In genomic region chr10:119120413-119120867, GRCh38 we compare ENCODE assay signal across 8 cellular contexts. TPM values are rescaled to one million over a fixed set of nuclear protein-coding genes. Genes with fewer than 3 reads are reported as not detected.
DNase-seq lines count a peak whose midpoint lies in the region; ATAC-seq, FAIRE-seq and TF ChIP-seq lines count a peak whose summit lies in the region.

No MANE protein-coding gene starts in this region.

- H3K27me3 ChIP-seq in esophagus muscularis mucosa (no peaks in the 10 kb centered on the region), A673 (replicated peaks; ENCODE audit: insufficient read depth, low read depth, low read length, poor library complexity) (no peaks in the 10 kb centered on the region)

- peaks cover 0 to 72% (median 31%) of the 10 kb centered on the region in 3 donors for H3K36me3 Mint-ChIP-seq in naive thymus-derived CD8-positive, alpha-beta T cell

- no peak for FAIRE-seq in D721Med (lab: Jason Lieb, UNC)

- no peaks in the 10 kb centered on the region for H3K27me3 Mint-ChIP-seq in naive thymus-derived CD8-positive, alpha-beta T cell

- CTCF ChIA-PET in A673 (lab: Charles Lee), result no interaction called here

- ATAC-seq in GM21360 (IDR thresholded peaks at IDR 0.05; ENCODE audit: unreplicated experiment) (peak; percentile 87), HG03520 (IDR thresholded peaks at IDR 0.05; ENCODE audit: unreplicated experiment) (peak; percentile 88)
- ATAC-seq in naive thymus-derived CD8-positive, alpha-beta T cell, result no peak

- intact Hi-C loops in esophagus muscularis mucosa (cut with DNase I), result no loop called here
- intact Hi-C loops in A673 (cut with micrococcal nuclease; ENCODE audit: unreplicated experiment), result no loop called here

- POLR2A ChIA-PET in naive thymus-derived CD8-positive, alpha-beta T cell (lab: Charles Lee), result no interaction called here
- POLR2A ChIA-PET in A673 (lab: Charles Lee; ENCODE audit: low non-redundant PET), result no interaction called here

- BruUV-seq in A673 (replicated peaks; lab: Mats Ljungman, UMichigan), result no TSS peak

- peaks cover 16 to 98% (median 76%) of the 10 kb centered on the region in 4 donors for H3K36me3 ChIP-seq in esophagus muscularis mucosa
- peaks cover 31% of the 10 kb centered on the region for H3K36me3 ChIP-seq in A673 (ENCODE audit: insufficient read depth, low read length, poor library complexity, severe bottlenecking)

- no peak for TF ChIP-seq EP300 in esophagus muscularis mucosa (IDR thresholded peaks at IDR 0.05)

- H3K9me3 ChIP-seq in esophagus muscularis mucosa (no peaks in the 10 kb centered on the region), A673 (ENCODE audit: low read depth, low read length, poor library complexity, severe bottlenecking) (no peaks in the 10 kb centered on the region)

- H3K27ac ChIP-seq in esophagus muscularis mucosa (replicated peaks in 1 of 4), result peak overlapping the region; percentile 23 to 70 (median 60)
- H3K27ac ChIP-seq in A673 (ENCODE audit: low read depth, low read length, poor library complexity, severe bottlenecking), result no peak overlapping the region

- peaks cover 0 to 6% (median 2%) of the 10 kb centered on the region in 4 donors for H3K4me1 Mint-ChIP-seq in naive thymus-derived CD8-positive, alpha-beta T cell

- peaks cover 0 to 13% (median 8%) of the 10 kb centered on the region in 4 donors for H3K4me1 ChIP-seq in esophagus muscularis mucosa
- no peaks in the 10 kb centered on the region for H3K4me1 ChIP-seq in A673 (ENCODE audit: insufficient read depth, low read length, poor library complexity, severe bottlenecking)

- H3K4me3 Mint-ChIP-seq in naive thymus-derived CD8-positive, alpha-beta T cell, result no peak overlapping the region

- no peaks in the 10 kb centered on the region for H3K9me3 Mint-ChIP-seq in naive thymus-derived CD8-positive, alpha-beta T cell

- peak overlapping the region in 1 of 10 donors; percentile 44 for H3K27ac Mint-ChIP-seq in naive thymus-derived CD8-positive, alpha-beta T cell

- H3K4me3 ChIP-seq in esophagus muscularis mucosa (no peak overlapping the region), A673 (ENCODE audit: low read depth, low read length, poor library complexity, severe bottlenecking) (no peak overlapping the region)

- TF ChIP-seq CTCF in esophagus muscularis mucosa (IDR thresholded peaks at IDR 0.05) (no peak), D721Med (IDR thresholded peaks at IDR 0.05; ENCODE audit: insufficient read depth, missing control alignments) (no peak), A673 (conservative IDR thresholded peaks at IDR 0.05; ENCODE audit: low read depth, low read length) (no peak)

- DNase-seq in ELR (ENCODE audit: low read depth), result peak; percentile 65
- DNase-seq in esophagus muscularis mucosa (ENCODE audit: extremely low spot score), result no peak
- no peak for DNase-seq in D721Med (ENCODE audit: insufficient read length, low spot score)
- no peak for DNase-seq in naive thymus-derived CD8-positive, alpha-beta T cell
- no peak for DNase-seq in activated CD8-positive, alpha-beta memory T cell treated with anti-CD3 and anti-CD28 coated beads, Interleukin-2, amount 50 U/mL, for 4 hours
- no peak for DNase-seq in A673 (ENCODE audit: low spot score)

- TF ChIP-seq POLR2A in esophagus muscularis mucosa (IDR thresholded peaks at IDR 0.05; ENCODE audit: low read depth), result no peak

- WGBS in esophagus muscularis mucosa, result 58% methylated on average over 4 of the region's 4 CpGs

RNA-seq across cellular contexts. Expression of gene DENND10, which starts 16.5 kb away (rescaled TPM):
- total RNA-seq in esophagus muscularis mucosa (10 to 100 TPM; 19.1 to 23.7 (median 22.3) TPM), A673 (2021) (41.2 and 55.2 TPM in 2 replicates)
- total RNA-seq in naive thymus-derived CD8-positive, alpha-beta T cell, result 10 to 100 TPM; 21.6 to 23.2 TPM
- polyA plus RNA-seq in naive thymus-derived CD8-positive, alpha-beta T cell, result 10 to 100 TPM; 18.3 to 20.4 (median 20.1) TPM

RNA-seq across cellular contexts. Expression of gene EIF3A, which starts 39.8 kb away (rescaled TPM):
- total RNA-seq in esophagus muscularis mucosa (100 to 1,000 TPM; 118 to 147 (median 128) TPM), A673 (2021) (169 and 181 TPM in 2 replicates)
- total RNA-seq in naive thymus-derived CD8-positive, alpha-beta T cell, result 10 to 100 TPM; 88.2 to 93.6 TPM
- polyA plus RNA-seq in naive thymus-derived CD8-positive, alpha-beta T cell, result 10 to 100 TPM; 30.0 to 56.2 (median 45.0) TPM

RNA-seq across cellular contexts. Expression of gene SFXN4, which starts 45.1 kb away (rescaled TPM):
- total RNA-seq in esophagus muscularis mucosa (10 to 100 TPM; 14.1 to 39.9 (median 17.8) TPM), A673 (2021) (67.3 and 72.9 TPM in 2 replicates)
- total RNA-seq in naive thymus-derived CD8-positive, alpha-beta T cell, result 10 to 100 TPM; 18.9 to 20.4 TPM
- 10 to 100 TPM; 18.3 to 31.3 (median 28.2) TPM for polyA plus RNA-seq in naive thymus-derived CD8-positive, alpha-beta T cell

RNA-seq across cellular contexts. Expression of gene PRDX3, which starts 58.2 kb away (rescaled TPM):
- 100 to 1,000 TPM; 128 to 195 (median 171) TPM for total RNA-seq in esophagus muscularis mucosa
- 10 to 100 TPM; 29.8 to 31.1 TPM for total RNA-seq in naive thymus-derived CD8-positive, alpha-beta T cell
- 10 to 100 TPM; 56.7 to 75.5 (median 67.7) TPM for polyA plus RNA-seq in naive thymus-derived CD8-positive, alpha-beta T cell
- 215 and 234 TPM in 2 replicates for total RNA-seq in A673 (2021)

Comparison
In these comparisons a context has a peak if more than half of its experiments do, and no peak if none do; other contexts are left out.
1. ATAC-seq: peak in GM21360 (single experiment) and HG03520 (single experiment); none in naive thymus-derived CD8-positive, alpha-beta T cell (0 of 2).